Comparison of ENCODE assay signal across 1 cellular context in the genomic region with DNA sequence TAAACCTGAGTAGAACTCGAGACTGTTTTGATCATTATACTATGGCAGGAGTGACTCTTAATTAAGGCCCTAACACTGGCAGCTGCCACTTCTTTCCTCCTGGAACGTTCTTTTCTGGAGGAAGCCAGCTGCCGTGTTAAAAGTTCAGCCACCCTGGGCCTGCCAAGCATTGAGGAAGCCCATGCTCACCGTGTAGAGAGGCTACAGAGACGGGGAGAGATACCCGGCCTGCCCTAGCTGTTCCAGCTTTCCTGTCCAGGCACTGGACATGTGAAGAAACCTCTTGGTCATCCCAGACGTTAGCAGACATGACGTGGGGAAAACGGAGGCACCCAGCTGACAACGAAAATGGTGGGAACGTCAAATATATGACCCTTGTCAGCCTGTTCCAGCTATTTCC.
TF ChIP-seq lines count a peak whose summit lies in the region.

No MANE protein-coding gene starts in this region.

TF ChIP-seq in SK-N-SH treated with all-trans-retinoic acid at 6 μM for 48 hours, 23 proteins besides CTCF, POLR2A, EP300 and RAD21 (continued from another document):
- TF ChIP-seq, protein P1, sequence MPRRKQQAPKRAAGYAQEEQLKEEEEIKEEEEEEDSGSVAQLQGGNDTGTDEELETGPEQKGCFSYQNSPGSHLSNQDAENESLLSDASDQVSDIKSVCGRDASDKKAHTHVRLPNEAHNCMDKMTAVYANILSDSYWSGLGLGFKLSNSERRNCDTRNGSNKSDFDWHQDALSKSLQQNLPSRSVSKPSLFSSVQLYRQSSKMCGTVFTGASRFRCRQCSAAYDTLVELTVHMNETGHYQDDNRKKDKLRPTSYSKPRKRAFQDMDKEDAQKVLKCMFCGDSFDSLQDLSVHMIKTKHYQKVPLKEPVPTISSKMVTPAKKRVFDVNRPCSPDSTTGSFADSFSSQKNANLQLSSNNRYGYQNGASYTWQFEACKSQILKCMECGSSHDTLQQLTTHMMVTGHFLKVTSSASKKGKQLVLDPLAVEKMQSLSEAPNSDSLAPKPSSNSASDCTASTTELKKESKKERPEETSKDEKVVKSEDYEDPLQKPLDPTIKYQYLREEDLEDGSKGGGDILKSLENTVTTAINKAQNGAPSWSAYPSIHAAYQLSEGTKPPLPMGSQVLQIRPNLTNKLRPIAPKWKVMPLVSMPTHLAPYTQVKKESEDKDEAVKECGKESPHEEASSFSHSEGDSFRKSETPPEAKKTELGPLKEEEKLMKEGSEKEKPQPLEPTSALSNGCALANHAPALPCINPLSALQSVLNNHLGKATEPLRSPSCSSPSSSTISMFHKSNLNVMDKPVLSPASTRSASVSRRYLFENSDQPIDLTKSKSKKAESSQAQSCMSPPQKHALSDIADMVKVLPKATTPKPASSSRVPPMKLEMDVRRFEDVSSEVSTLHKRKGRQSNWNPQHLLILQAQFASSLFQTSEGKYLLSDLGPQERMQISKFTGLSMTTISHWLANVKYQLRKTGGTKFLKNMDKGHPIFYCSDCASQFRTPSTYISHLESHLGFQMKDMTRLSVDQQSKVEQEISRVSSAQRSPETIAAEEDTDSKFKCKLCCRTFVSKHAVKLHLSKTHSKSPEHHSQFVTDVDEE (CRISPR knock-in tag; IDR thresholded peaks at IDR 0.05) = no peak
- no peak for TF ChIP-seq ISL1 (CRISPR knock-in tag; IDR thresholded peaks at IDR 0.05)
- TF ChIP-seq OSR1 (CRISPR knock-in tag; IDR thresholded peaks at IDR 0.05) = no peak
- TF ChIP-seq, protein P2, sequence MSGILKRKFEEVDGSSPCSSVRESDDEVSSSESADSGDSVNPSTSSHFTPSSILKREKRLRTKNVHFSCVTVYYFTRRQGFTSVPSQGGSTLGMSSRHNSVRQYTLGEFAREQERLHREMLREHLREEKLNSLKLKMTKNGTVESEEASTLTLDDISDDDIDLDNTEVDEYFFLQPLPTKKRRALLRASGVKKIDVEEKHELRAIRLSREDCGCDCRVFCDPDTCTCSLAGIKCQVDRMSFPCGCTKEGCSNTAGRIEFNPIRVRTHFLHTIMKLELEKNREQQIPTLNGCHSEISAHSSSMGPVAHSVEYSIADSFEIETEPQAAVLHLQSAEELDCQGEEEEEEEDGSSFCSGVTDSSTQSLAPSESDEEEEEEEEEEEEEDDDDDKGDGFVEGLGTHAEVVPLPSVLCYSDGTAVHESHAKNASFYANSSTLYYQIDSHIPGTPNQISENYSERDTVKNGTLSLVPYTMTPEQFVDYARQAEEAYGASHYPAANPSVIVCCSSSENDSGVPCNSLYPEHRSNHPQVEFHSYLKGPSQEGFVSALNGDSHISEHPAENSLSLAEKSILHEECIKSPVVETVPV (CRISPR knock-in tag; IDR thresholded peaks at IDR 0.05) = no peak
- no peak for TF ChIP-seq GLIS3 (CRISPR knock-in tag; IDR thresholded peaks at IDR 0.05)
- no peak for TF ChIP-seq BACH2 (CRISPR knock-in tag; IDR thresholded peaks at IDR 0.05; ENCODE audit: borderline replicate concordance)
- TF ChIP-seq ZFP3 (CRISPR knock-in tag; IDR thresholded peaks at IDR 0.05) = no peak
- TF ChIP-seq PPARA (CRISPR knock-in tag; IDR thresholded peaks at IDR 0.05; ENCODE audit: borderline replicate concordance) = no peak
- TF ChIP-seq, protein P3, sequence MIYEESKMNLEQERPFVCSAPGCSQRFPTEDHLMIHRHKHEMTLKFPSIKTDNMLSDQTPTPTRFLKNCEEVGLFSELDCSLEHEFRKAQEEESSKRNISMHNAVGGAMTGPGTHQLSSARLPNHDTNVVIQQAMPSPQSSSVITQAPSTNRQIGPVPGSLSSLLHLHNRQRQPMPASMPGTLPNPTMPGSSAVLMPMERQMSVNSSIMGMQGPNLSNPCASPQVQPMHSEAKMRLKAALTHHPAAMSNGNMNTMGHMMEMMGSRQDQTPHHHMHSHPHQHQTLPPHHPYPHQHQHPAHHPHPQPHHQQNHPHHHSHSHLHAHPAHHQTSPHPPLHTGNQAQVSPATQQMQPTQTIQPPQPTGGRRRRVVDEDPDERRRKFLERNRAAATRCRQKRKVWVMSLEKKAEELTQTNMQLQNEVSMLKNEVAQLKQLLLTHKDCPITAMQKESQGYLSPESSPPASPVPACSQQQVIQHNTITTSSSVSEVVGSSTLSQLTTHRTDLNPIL (CRISPR knock-in tag; IDR thresholded peaks at IDR 0.05; ENCODE audit: low read depth) = no peak
- TF ChIP-seq ZNF70 (CRISPR knock-in tag; IDR thresholded peaks at IDR 0.05) = no peak
